Comparison of ENCODE assay signal across 8 cellular contexts in the genomic region with DNA sequence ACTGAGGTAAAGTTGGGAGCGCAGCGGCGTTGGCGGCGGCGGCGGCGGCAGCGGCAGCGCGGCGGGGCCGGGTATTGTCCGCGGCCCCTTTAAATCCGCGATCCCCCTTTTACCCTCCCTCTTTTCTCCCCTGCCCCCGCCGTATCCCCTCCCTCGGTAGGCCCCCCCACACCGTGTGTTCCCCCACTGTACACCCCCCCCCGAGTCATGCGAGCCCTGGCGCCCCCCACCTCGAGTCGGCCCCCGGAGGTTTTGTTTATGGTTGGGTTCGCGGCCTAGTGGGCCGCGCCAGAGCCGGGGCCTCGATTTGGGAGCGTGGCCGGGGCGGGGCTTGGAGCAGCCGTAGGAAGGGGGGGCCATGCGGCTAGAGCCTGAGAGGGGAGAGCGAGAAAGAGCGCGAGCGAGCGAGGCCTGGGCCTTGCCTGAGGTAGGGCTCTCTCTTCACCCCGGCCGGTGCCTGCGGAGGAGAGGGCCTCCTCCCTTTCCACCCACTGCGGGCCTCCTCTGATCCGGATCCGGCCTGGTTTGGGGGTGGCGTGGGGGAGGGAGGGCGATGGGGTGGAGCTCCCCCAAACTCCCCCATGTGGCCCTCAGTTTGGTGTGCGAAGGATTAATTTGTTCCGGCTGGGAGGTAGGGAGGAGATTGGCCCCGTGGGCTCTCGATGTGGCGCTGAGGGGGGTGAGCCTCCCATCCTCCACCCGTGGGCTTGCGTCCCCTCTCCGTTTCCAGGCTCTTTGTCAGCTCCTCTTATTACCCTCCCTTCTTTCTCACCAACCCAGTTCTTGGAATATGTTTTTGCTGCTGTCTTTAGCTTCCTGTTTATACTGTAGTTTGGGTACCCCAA.
DNase-seq lines count a peak whose midpoint lies in the region; ATAC-seq and TF ChIP-seq lines count a peak whose summit lies in the region.

No MANE protein-coding gene starts in this region.

- TF ChIP-seq CTCF in DOHH2 (IDR thresholded peaks at IDR 0.05; ENCODE audit: low read depth, low read length, poor library complexity, severe bottlenecking) (no peak), NB4 (IDR thresholded peaks at IDR 0.05; ENCODE audit: low read depth, low read length) (no peak)

- no peaks in the 10 kb centered on the region for H3K27me3 ChIP-seq in DOHH2 (ENCODE audit: control insufficient read depth, low read length)

- H3K9me3 ChIP-seq in DOHH2 (ENCODE audit: control insufficient read depth, insufficient read depth, low read length) = peaks cover 3% of the 10 kb centered on the region; the same call in 1 of the 2 replicates

- H3K4me3 ChIP-seq in DOHH2 (ENCODE audit: low read length) = peak overlapping the region; percentile 72
- H3K4me3 ChIP-seq in NB4 (ENCODE audit: low read depth, low read length) = peak overlapping the region; percentile 96

- ATAC-seq in GM21723 (IDR thresholded peaks at IDR 0.05; ENCODE audit: unreplicated experiment) = peak; percentile 20

- DNase-seq in NB4 (ENCODE audit: low read depth) (peak; percentile 68), ecto neural progenitor cell (ENCODE audit: low spot score) (peak; percentile 79), medulla oblongata (ENCODE audit: extremely low spot score) (peak; percentile 58), NCI-H2029 (lab: John Stamatoyannopoulos, UW) (no peak)
- peak; percentile 58 to 67 for DNase-seq in activated CD4-positive, alpha-beta T cell treated with anti-CD3 and anti-CD28 coated beads, Interleukin-2, amount 50 U/mL, for 48 hours
- DNase-seq in stimulated activated CD8-positive, alpha-beta memory T cell treated with anti-CD3 and anti-CD28 coated beads, Interleukin-12 subunit alpha, Interleukin-12 subunit beta, amount 100 ng/mL, for 24 hours (ENCODE audit: extremely low read depth) = peak; percentile 40

- H4K20me1 ChIP-seq in DOHH2 (ENCODE audit: control insufficient read depth, insufficient read depth, low read depth, low read length) = peaks cover 27% of the 10 kb centered on the region; the same call in 1 of the 2 replicates

- H3K27ac ChIP-seq in DOHH2 (ENCODE audit: low read depth, low read length) = peak overlapping the region; percentile 64

- H3F3A ChIP-seq in DOHH2 (ENCODE audit: control insufficient read depth, insufficient read depth) = no peaks in the 10 kb centered on the region

- no peak for TF ChIP-seq POLR2A in NB4 (IDR thresholded peaks at IDR 0.05; ENCODE audit: extremely low read depth, insufficient read length)

- H3K4me1 ChIP-seq in DOHH2 (ENCODE audit: control insufficient read depth, low read length) = peaks cover 48% of the 10 kb centered on the region

- H3K79me2 ChIP-seq in DOHH2 (ENCODE audit: control insufficient read depth, low read length) = peaks cover 97% of the 10 kb centered on the region

- H3K36me3 ChIP-seq in DOHH2 (ENCODE audit: control insufficient read depth, low read length) = peaks cover 92% of the 10 kb centered on the region

- H3K4me2 ChIP-seq in DOHH2 (ENCODE audit: low read length) = peak overlapping the region; percentile 72

- H3K9me2 ChIP-seq in DOHH2 (replicated peaks; ENCODE audit: control insufficient read depth, low read length) = no peaks in the 10 kb centered on the region
